ENCODE assay signal across 15 cellular contexts in genomic region chr16:52552643-52553042, GRCh38. TPM values are rescaled to one million over a fixed set of nuclear protein-coding genes. Genes with fewer than 3 reads are reported as not detected.
A peak's percentile ranks its signal among the peaks of the same experiment; 100 is the strongest.
DNase-seq lines count a peak whose midpoint lies in the region; ATAC-seq, FAIRE-seq and TF ChIP-seq lines count a peak whose summit lies in the region.
"Had no signal": no experiment of that assay in that cellular context is flagged by ENCODE, and none has a peak within 500 bp of the region (broad histone marks: within the 10 kb centered on the region; RNA-seq: fewer than 3 reads in every experiment).

No MANE protein-coding gene starts in this region.

- peak; percentile 87 for DNase-seq in NCI-H1092 (lab: John Stamatoyannopoulos, UW)
- peak; percentile 94 for DNase-seq in NCI-H510A treated with DMSO at 0.1 percent for 48 hours (lab: John Stamatoyannopoulos, UW)
- no peak for DNase-seq in HuH-7.5 (ENCODE audit: low spot score)
- DNase-seq in AG08396 (ENCODE audit: low spot score): no peak
- no peak for DNase-seq in colonic mucosa
- DNase-seq: activated CD4-positive, alpha-beta T cell treated with anti-CD3 and anti-CD28 coated beads for 1 hour; activated T-cell treated with anti-CD3 and anti-CD28 coated beads for 4 hours; HFFc6 had no signal

- TF ChIP-seq CTCF in 22Rv1 (IDR thresholded peaks at IDR 0.05) (no peak), colonic mucosa (IDR thresholded peaks at IDR 0.05) (no peak)

- H3K27me3 ChIP-seq in colonic mucosa: no peaks in the 10 kb centered on the region

- peak; percentile 92 for FAIRE-seq in islet of Langerhans (lab: Jason Lieb, UNC)

- no peaks in the 10 kb centered on the region for H3K9me3 ChIP-seq in colonic mucosa

- ATAC-seq in GM18867 (IDR thresholded peaks at IDR 0.05; ENCODE audit: unreplicated experiment): no peak

- H3K27ac ChIP-seq in 22Rv1 (peak overlapping the region; percentile 99), colonic mucosa (no peak overlapping the region)
- H3K27ac ChIP-seq: coronary artery had no signal

- no peaks in the 10 kb centered on the region for H3K4me1 ChIP-seq in colonic mucosa

- no peaks in the 10 kb centered on the region for H3K36me3 ChIP-seq in colonic mucosa

- no peak overlapping the region for H3K4me3 ChIP-seq in colonic mucosa
- H3K4me3 ChIP-seq: coronary artery had no signal

- intact Hi-C loops in colonic mucosa (cut with DNase I): no loop called here

- H3K9ac ChIP-seq in colonic mucosa (ENCODE audit: low read depth in 2 of 2, low read length in 2 of 2): no peak overlapping the region

RNA-seq across cellular contexts. Expression of gene TOX3, which starts 5.7 kb away (rescaled TPM):
- 10 to 100 TPM; 50.5 to 53.0 TPM for total RNA-seq in colonic mucosa
- total RNA-seq: fibroblast of lung; HFFc6; mononuclear cell; T-helper 1 cell treated with Interleukin-12 subunit alpha and Interleukin-12 subunit beta and Interleukin-4 antibody, amounts not matched to agents 30 ng/mL and 1 ng/mL, for 36 hours had no signal

Comparison
In these comparisons a context has a peak if more than half of its experiments do, and no peak if none do; other contexts are left out.
1. DNase-seq: peak in NCI-H1092 (single experiment) and NCI-H510A treated with DMSO at 0.1 percent for 48 hours (single experiment); none in HuH-7.5 (single experiment), AG08396 (single experiment) and colonic mucosa (single experiment).